ENCODE assay signal across 36 cellular contexts in the genomic region with DNA sequence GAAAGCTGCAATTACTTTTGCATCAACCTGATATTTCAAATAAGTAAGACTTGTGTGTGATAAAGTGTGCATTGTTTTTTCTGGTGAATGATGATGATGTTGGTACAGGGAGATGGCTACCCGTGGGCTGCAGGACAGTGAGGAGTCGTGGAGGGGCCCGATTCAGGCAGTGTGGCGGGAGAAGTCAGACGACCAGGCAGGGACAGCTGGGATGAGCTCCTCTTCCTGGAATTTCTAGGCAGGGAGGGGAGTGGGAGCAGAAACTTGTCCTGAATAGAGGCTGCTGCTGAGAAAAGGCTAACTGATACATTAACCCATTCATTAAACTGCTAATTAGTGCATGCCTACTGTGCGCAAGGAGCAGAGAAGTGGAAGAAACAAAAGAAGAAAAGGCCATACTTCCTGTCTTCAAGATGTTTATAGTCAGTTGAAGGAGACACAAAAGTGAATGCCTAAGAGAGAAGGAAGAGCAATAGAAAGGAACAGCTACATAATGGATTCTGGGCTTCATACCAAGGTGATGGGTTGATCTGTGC. TPM values are rescaled to one million over a fixed set of nuclear protein-coding genes. Genes with fewer than 3 reads are reported as not detected.
"Had no signal": no experiment of that assay in that cellular context is flagged by ENCODE, and none has a peak within 500 bp of the region (broad histone marks: within the 10 kb centered on the region; RNA-seq: fewer than 3 reads in every experiment).

No MANE protein-coding gene starts in this region.

- H3K9me3 Mint-ChIP-seq: activated CD4-positive, alpha-beta T cell treated with anti-CD3 and anti-CD28 coated beads, Interleukin-2, amount 10 ng/mL, durations not matched to agents 24 days and 14 days; activated naive CD4-positive, alpha-beta T cell treated with anti-CD3 and anti-CD28 coated beads, Interleukin-2, amount 50 U/mL, for 24 hours; activated naive CD8-positive, alpha-beta T cell treated with anti-CD3 and anti-CD28 coated beads, Interleukin-2, amount 10 ng/mL, durations not matched to agents 7 days and 5 days; activated T-cell treated with anti-CD3 and anti-CD28 coated beads, Interleukin-2, amount 50 U/mL, for 24 hours; activated T-helper 2 cell treated with anti-CD3 and anti-CD28 coated beads, Interferon-gamma antibody, Interleukin-2, Interleukin-4, amounts not matched to agents 10 μg/mL and 5 μg/mL and 100 μg/mL, durations not matched to agents 14 hours and 24 hours and 36 hours; T-cell had no signal

- H3K27me3 ChIP-seq: ascending aorta, body of pancreas, breast epithelium, Peyer's patch had no signal

- H3K27me3 Mint-ChIP-seq: activated naive CD4-positive, alpha-beta T cell treated with anti-CD3 and anti-CD28 coated beads, Interleukin-2, amount 50 U/mL, for 24 hours; activated naive CD8-positive, alpha-beta T cell treated with anti-CD3 and anti-CD28 coated beads, Interleukin-2, amount 10 ng/mL, durations not matched to agents 7 days and 5 days; activated T-cell treated with anti-CD3 and anti-CD28 coated beads, Interleukin-2, amount 50 U/mL, for 24 hours; T-cell had no signal

- H3K36me3 ChIP-seq: ascending aorta, breast epithelium, Peyer's patch, WERI-Rb-1 had no signal

- ATAC-seq: activated CD8-positive, alpha-beta T cell treated with anti-CD3 and anti-CD28 coated beads, Interleukin-2, amount 10 ng/mL, durations not matched to agents 7 days and 5 days; body of pancreas; PC-3; SK-N-SH treated with all-trans-retinoic acid at 6 μM for 48 hours; T-cell had no signal

- H3K4me3 Mint-ChIP-seq: activated CD4-positive, alpha-beta T cell treated with anti-CD3 and anti-CD28 coated beads, Interleukin-2, amount 10 ng/mL, durations not matched to agents 24 days and 14 days; activated CD8-positive, alpha-beta T cell treated with anti-CD3 and anti-CD28 coated beads, Interleukin-2, amount 10 ng/mL, durations not matched to agents 7 days and 5 days; activated naive CD4-positive, alpha-beta T cell treated with anti-CD3 and anti-CD28 coated beads, Interleukin-2, amount 50 U/mL, for 24 hours; activated naive CD8-positive, alpha-beta T cell treated with anti-CD3 and anti-CD28 coated beads, Interleukin-2, amount 10 ng/mL, durations not matched to agents 7 days and 5 days; activated T-cell treated with anti-CD3 and anti-CD28 coated beads, Interleukin-2, amount 50 U/mL, for 24 hours; T-cell had no signal

- H3K4me1 Mint-ChIP-seq: activated CD4-positive, alpha-beta T cell treated with anti-CD3 and anti-CD28 coated beads, Interleukin-2, amount 10 ng/mL, durations not matched to agents 24 days and 14 days; activated naive CD4-positive, alpha-beta T cell treated with anti-CD3 and anti-CD28 coated beads, Interleukin-2, amount 50 U/mL, for 24 hours; activated naive CD8-positive, alpha-beta T cell treated with anti-CD3 and anti-CD28 coated beads, Interleukin-2, amount 10 ng/mL, durations not matched to agents 7 days and 5 days had no signal

- H3K27ac ChIP-seq: ascending aorta, body of pancreas, breast epithelium, Peyer's patch, WERI-Rb-1 had no signal

- H3K9me3 ChIP-seq: ascending aorta, body of pancreas, breast epithelium, Peyer's patch had no signal

- H3K36me3 Mint-ChIP-seq: activated naive CD4-positive, alpha-beta T cell treated with anti-CD3 and anti-CD28 coated beads, Interleukin-2, amount 50 U/mL, for 24 hours; activated naive CD8-positive, alpha-beta T cell treated with anti-CD3 and anti-CD28 coated beads, Interleukin-2, amount 10 ng/mL, durations not matched to agents 7 days and 5 days; T-cell had no signal

- H3K4me1 ChIP-seq: ascending aorta, body of pancreas, breast epithelium, Peyer's patch had no signal

- H3K27ac Mint-ChIP-seq: activated CD4-positive, alpha-beta T cell treated with anti-CD3 and anti-CD28 coated beads, Interleukin-2, amount 10 ng/mL, durations not matched to agents 24 days and 14 days; activated CD8-positive, alpha-beta T cell treated with anti-CD3 and anti-CD28 coated beads, Interleukin-2, amount 10 ng/mL, durations not matched to agents 7 days and 5 days; activated naive CD4-positive, alpha-beta T cell treated with anti-CD3 and anti-CD28 coated beads, Interleukin-2, amount 50 U/mL, for 24 hours; activated naive CD8-positive, alpha-beta T cell treated with anti-CD3 and anti-CD28 coated beads, Interleukin-2, amount 10 ng/mL, durations not matched to agents 7 days and 5 days; activated T-cell treated with anti-CD3 and anti-CD28 coated beads, Interleukin-2, amount 50 U/mL, for 24 hours; activated T-helper 2 cell treated with anti-CD3 and anti-CD28 coated beads, Interferon-gamma antibody, Interleukin-2, Interleukin-4, amounts not matched to agents 10 μg/mL and 5 μg/mL and 100 μg/mL, durations not matched to agents 14 hours and 24 hours and 36 hours; T-cell had no signal

- H3K4me3 ChIP-seq: ascending aorta, body of pancreas, breast epithelium, Peyer's patch had no signal

- DNase-seq: activated CD4-positive, alpha-beta T cell treated with anti-CD3 and anti-CD28 coated beads, Interleukin-2, amount 10 ng/mL, durations not matched to agents 24 days and 14 days; activated CD4-positive, alpha-beta T cell treated with anti-CD3 and anti-CD28 coated beads, Interleukin-2, amount 50 U/mL, for 4 hours; activated CD8-positive, alpha-beta T cell treated with anti-CD3 and anti-CD28 coated beads, Interleukin-2, amount 10 ng/mL, durations not matched to agents 7 days and 5 days; activated gamma-delta T cell; activated naive CD4-positive, alpha-beta T cell treated with Interleukin-2 at 50 U/mL for 16 hours; activated naive CD8-positive, alpha-beta T cell treated with anti-CD3 and anti-CD28 coated beads, Interleukin-2, amount 10 ng/mL, durations not matched to agents 7 days and 5 days; activated T-cell treated with anti-CD3 and anti-CD28 coated beads, Interleukin-2, amount 50 U/mL, for 24 hours; amygdala; body of pancreas; cerebellar nuclear complex; NCI-H1105; NCI-H1417 treated with DMSO at 0.1 percent for 48 hours; NCI-H187 treated with DMSO at 0.1 percent for 48 hours; NCI-H2081; NCI-H345; NCI-H524 treated with DMSO at 0.1 percent for 48 hours; NCI-H748 treated with DMSO at 0.1 percent for 48 hours; NK-92 treated with Interleukin-12 subunit alpha and Interleukin-12 subunit beta, amount 100 ng/mL, for 24 hours; PC-3; Peyer's patch; RPMI8226; SHP77 treated with DMSO at 0.1 percent for 48 hours; T-cell; T-helper 2 cell; T-helper 9 cell; WERI-Rb-1 had no signal

RNA-seq across cellular contexts. Expression of a gene that starts 39.7 kb away (rescaled TPM):
- total RNA-seq: activated CD4-positive, alpha-beta T cell treated with anti-CD3 and anti-CD28 coated beads, Interleukin-2, amount 10 ng/mL, durations not matched to agents 24 days and 14 days; activated CD8-positive, alpha-beta T cell treated with anti-CD3 and anti-CD28 coated beads, Interleukin-2, amount 10 ng/mL, durations not matched to agents 7 days and 5 days; activated naive CD8-positive, alpha-beta T cell treated with anti-CD3 and anti-CD28 coated beads, Interleukin-2, amount 10 ng/mL, durations not matched to agents 7 days and 5 days; activated T-helper 2 cell treated with anti-CD3 and anti-CD28 coated beads, Interferon-gamma antibody, Interleukin-2, Interleukin-4, amounts not matched to agents 10 μg/mL and 5 μg/mL and 100 μg/mL, durations not matched to agents 14 hours and 24 hours and 36 hours; ascending aorta; body of pancreas; breast epithelium; cardiac septum; MCF 10A; NCI-H460; PC-3; Peyer's patch; SK-MEL-5 had no signal
- polyA plus RNA-seq: adipose tissue had no signal
